2 cellular contexts compared by ENCODE assay signal in the genomic region with DNA sequence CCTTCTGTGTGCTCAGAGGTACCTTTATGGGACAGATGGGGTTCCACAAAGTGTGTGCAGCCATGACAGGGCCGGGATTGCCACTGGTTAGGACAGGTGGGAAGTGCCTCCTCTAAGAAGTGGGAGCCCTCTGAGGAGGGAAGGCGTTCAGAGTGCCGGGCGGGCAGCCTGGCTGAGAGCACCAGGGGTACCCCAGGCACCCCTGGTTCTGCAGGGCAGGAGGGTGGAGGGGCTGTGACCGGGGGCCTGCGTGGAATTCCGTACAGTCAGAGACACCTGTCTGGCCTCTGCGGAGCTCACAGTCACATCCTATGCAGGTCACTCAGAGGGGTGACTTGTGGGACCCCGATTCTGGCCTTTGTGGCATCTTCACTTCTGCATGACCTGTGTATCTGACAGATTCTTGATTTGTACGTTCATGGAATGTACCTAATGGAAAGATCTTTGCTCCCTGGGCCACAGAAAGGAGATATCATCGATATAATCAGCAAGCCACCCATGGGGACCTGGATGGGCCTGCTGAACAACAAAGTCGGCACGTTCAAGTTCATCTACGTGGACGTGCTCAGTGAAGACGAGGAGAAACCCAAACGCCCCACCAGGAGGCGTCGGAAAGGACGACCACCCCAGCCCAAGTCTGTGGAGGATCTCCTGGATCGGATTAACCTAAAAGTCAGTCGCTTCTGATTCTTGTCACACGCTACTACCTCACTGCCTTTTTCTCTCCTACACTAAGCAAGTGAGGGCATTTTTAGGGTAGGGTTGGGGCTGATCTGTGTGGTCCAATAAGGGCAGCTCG.
TF ChIP-seq lines count a peak whose summit lies in the region.

No MANE protein-coding gene starts in this region.

TF ChIP-seq in SK-N-SH, 30 proteins besides CTCF, POLR2A, EP300 and RAD21 (continued from another document):
- TF ChIP-seq, protein P1, sequence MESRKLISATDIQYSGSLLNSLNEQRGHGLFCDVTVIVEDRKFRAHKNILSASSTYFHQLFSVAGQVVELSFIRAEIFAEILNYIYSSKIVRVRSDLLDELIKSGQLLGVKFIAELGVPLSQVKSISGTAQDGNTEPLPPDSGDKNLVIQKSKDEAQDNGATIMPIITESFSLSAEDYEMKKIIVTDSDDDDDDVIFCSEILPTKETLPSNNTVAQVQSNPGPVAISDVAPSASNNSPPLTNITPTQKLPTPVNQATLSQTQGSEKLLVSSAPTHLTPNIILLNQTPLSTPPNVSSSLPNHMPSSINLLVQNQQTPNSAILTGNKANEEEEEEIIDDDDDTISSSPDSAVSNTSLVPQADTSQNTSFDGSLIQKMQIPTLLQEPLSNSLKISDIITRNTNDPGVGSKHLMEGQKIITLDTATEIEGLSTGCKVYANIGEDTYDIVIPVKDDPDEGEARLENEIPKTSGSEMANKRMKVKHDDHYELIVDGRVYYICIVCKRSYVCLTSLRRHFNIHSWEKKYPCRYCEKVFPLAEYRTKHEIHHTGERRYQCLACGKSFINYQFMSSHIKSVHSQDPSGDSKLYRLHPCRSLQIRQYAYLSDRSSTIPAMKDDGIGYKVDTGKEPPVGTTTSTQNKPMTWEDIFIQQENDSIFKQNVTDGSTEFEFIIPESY (IDR thresholded peaks at IDR 0.05; ENCODE audit: borderline replicate concordance, low read depth): no peak
- TF ChIP-seq GABPA (IDR thresholded peaks at IDR 0.05; ENCODE audit: low read depth) (no peak), SMC3 (IDR thresholded peaks at IDR 0.05; ENCODE audit: low read depth, low read length) (no peak), NFIC (IDR thresholded peaks at IDR 0.05; ENCODE audit: borderline replicate concordance) (no peak), FOXM1 (IDR thresholded peaks at IDR 0.05; ENCODE audit: low read depth) (no peak), RCOR1 (IDR thresholded peaks at IDR 0.05; ENCODE audit: low read length) (no peak), TEAD4 (IDR thresholded peaks at IDR 0.05; ENCODE audit: borderline replicate concordance, insufficient read depth) (no peak), JUND (IDR thresholded peaks at IDR 0.05) (no peak), POLR2AphosphoS5 (IDR thresholded peaks at IDR 0.05; ENCODE audit: low read depth, low read length) (no peak), GATA2 (CRISPR knock-in tag; IDR thresholded peaks at IDR 0.05) (no peak), MXI1 (IDR thresholded peaks at IDR 0.05; ENCODE audit: low read depth, low read length) (no peak), NRF1 (IDR thresholded peaks at IDR 0.05; ENCODE audit: low read depth, low read length) (no peak)
- TF ChIP-seq, protein P2, sequence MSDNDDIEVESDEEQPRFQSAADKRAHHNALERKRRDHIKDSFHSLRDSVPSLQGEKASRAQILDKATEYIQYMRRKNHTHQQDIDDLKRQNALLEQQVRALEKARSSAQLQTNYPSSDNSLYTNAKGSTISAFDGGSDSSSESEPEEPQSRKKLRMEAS (IDR thresholded peaks at IDR 0.05; ENCODE audit: low read depth): no peak
- TF ChIP-seq, protein P3, sequence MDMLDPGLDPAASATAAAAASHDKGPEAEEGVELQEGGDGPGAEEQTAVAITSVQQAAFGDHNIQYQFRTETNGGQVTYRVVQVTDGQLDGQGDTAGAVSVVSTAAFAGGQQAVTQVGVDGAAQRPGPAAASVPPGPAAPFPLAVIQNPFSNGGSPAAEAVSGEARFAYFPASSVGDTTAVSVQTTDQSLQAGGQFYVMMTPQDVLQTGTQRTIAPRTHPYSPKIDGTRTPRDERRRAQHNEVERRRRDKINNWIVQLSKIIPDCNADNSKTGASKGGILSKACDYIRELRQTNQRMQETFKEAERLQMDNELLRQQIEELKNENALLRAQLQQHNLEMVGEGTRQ (IDR thresholded peaks at IDR 0.05; ENCODE audit: borderline replicate concordance, low read depth, low read length): no peak
TF ChIP-seq in SK-N-SH: peak in this region for 0.

TF ChIP-seq in SK-N-SH treated with all-trans-retinoic acid at 6 μM for 48 hours, 23 proteins besides CTCF, POLR2A, EP300 and RAD21 (continued from another document):
- TF ChIP-seq, protein P4, sequence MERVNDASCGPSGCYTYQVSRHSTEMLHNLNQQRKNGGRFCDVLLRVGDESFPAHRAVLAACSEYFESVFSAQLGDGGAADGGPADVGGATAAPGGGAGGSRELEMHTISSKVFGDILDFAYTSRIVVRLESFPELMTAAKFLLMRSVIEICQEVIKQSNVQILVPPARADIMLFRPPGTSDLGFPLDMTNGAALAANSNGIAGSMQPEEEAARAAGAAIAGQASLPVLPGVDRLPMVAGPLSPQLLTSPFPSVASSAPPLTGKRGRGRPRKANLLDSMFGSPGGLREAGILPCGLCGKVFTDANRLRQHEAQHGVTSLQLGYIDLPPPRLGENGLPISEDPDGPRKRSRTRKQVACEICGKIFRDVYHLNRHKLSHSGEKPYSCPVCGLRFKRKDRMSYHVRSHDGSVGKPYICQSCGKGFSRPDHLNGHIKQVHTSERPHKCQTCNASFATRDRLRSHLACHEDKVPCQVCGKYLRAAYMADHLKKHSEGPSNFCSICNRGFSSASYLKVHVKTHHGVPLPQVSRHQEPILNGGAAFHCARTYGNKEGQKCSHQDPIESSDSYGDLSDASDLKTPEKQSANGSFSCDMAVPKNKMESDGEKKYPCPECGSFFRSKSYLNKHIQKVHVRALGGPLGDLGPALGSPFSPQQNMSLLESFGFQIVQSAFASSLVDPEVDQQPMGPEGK (CRISPR knock-in tag; IDR thresholded peaks at IDR 0.05; ENCODE audit: borderline replicate concordance): no peak
- no peak for TF ChIP-seq GLIS3 (CRISPR knock-in tag; IDR thresholded peaks at IDR 0.05)
